Comparison of ENCODE assay signal across 32 cellular contexts in the genomic region with DNA sequence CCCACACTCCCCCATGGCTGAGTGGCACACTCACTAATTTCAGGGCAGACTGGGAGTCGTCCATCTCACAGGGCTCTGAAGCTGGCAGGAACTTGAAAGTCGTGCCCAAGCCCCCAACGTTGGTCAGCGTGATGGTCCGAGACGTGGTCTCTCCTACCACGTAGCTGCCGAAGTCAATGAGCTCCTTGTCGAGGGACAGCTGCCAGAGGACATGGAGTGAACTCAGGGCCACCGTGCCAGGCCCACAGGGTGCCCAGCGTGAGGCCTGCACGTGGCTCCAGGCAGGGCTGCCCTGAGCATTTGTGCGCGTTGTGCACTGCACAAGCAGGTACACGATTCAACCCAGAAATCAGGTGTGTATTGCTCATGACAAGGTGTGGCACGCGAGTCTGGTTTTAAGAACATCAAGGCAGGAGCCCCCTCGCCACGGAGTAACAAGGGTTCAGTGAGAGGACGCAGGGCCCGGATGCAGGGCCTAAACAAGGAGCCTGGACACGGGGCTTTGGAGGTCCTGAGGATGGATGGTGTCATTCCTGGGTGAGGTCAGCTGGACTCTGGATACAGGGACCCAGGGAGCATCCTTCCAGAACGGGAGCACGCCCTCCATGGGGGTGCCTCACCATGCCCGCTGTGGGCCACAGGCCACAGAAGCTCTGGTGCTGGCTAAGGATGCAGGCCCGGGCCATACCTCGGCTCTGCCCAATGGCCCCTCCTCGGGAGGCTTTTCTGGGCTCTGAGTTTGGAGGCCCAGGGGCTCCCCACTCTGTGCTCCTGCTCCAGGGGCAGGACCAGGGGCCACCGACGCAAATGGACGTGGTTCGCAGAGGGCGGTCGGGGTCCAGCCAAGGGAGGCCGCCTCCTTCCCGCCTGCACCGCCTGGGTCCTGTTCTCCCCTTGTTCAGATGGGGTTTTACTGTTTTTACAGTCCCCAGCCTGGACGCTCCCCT. TPM values are rescaled to one million over a fixed set of nuclear protein-coding genes. Genes with fewer than 3 reads are reported as not detected.
"Had no signal": no experiment of that assay in that cellular context is flagged by ENCODE, and none has a peak within 500 bp of the region (broad histone marks: within the 10 kb centered on the region; RNA-seq: fewer than 3 reads in every experiment).

No MANE protein-coding gene starts in this region.

- H3K27ac ChIP-seq: ascending aorta, breast epithelium, cardiac muscle cell, coronary artery, dorsolateral prefrontal cortex, esophagus muscularis mucosa, foreskin keratinocyte, gastrocnemius medialis had no signal

- H3K9me3 Mint-ChIP-seq: activated CD4-positive, alpha-beta memory T cell treated with anti-CD3 and anti-CD28 coated beads, Interleukin-2, amount 10 ng/mL, durations not matched to agents 7 days and 5 days; activated CD4-positive, alpha-beta T cell treated with anti-CD3 and anti-CD28 coated beads, Interleukin-2, amount 10 ng/mL, durations not matched to agents 24 days and 14 days; activated naive CD8-positive, alpha-beta T cell treated with anti-CD3 and anti-CD28 coated beads, Interleukin-2, amount 10 ng/mL, durations not matched to agents 7 days and 5 days; activated T-cell treated with anti-CD3 and anti-CD28 coated beads, Interleukin-2, amount 50 U/mL, for 24 hours had no signal

- H3K4me3 Mint-ChIP-seq: activated CD4-positive, alpha-beta memory T cell treated with anti-CD3 and anti-CD28 coated beads, Interleukin-2, amount 10 ng/mL, durations not matched to agents 7 days and 5 days; activated CD4-positive, alpha-beta T cell treated with anti-CD3 and anti-CD28 coated beads for 36 hours; activated CD4-positive, alpha-beta T cell treated with anti-CD3 and anti-CD28 coated beads, Interleukin-2, amount 10 ng/mL, durations not matched to agents 24 days and 14 days; activated naive CD4-positive, alpha-beta T cell treated with anti-CD3 and anti-CD28 coated beads, Interleukin-2, amount 10 ng/mL, durations not matched to agents 7 days and 5 days; activated naive CD8-positive, alpha-beta T cell treated with anti-CD3 and anti-CD28 coated beads, Interleukin-2, amount 10 ng/mL, durations not matched to agents 7 days and 5 days; activated T-cell treated with anti-CD3 and anti-CD28 coated beads, Interleukin-2, amount 50 U/mL, for 24 hours; activated T-cell treated with anti-CD3 and anti-CD28 coated beads, Interleukin-2, amount 50 U/mL, for 72 hours; brain; dendritic cell treated with granulocyte-macrophage colony-stimulating factor and Interleukin-4, amounts not matched to agents 40 ng/mL and 50 ng/mL, for 4 days; endodermal cell had no signal

- ATAC-seq: activated CD4-positive, alpha-beta T cell treated with anti-CD3 and anti-CD28 coated beads for 36 hours; activated naive CD4-positive, alpha-beta T cell treated with anti-CD3 and anti-CD28 coated beads, Interleukin-2, amount 50 U/mL, for 72 hours; activated T-cell treated with anti-CD3 and anti-CD28 coated beads, Interleukin-2, amount 50 U/mL, for 72 hours; foreskin keratinocyte; gastrocnemius medialis had no signal

- H3K4me1 Mint-ChIP-seq: activated CD4-positive, alpha-beta T cell treated with anti-CD3 and anti-CD28 coated beads, Interleukin-2, amount 10 ng/mL, durations not matched to agents 24 days and 14 days; activated naive CD8-positive, alpha-beta T cell treated with anti-CD3 and anti-CD28 coated beads, Interleukin-2, amount 10 ng/mL, durations not matched to agents 7 days and 5 days had no signal

- H3K9me3 ChIP-seq: ascending aorta, breast epithelium, esophagus muscularis mucosa, gastrocnemius medialis had no signal

- H3K27me3 ChIP-seq: ascending aorta, cardiac muscle cell had no signal

- H3K36me3 ChIP-seq: ascending aorta, breast epithelium, cardiac muscle cell, esophagus muscularis mucosa, gastrocnemius medialis had no signal

- H3K36me3 Mint-ChIP-seq: activated naive CD4-positive, alpha-beta T cell treated with anti-CD3 and anti-CD28 coated beads, Interleukin-2, amount 10 ng/mL, durations not matched to agents 7 days and 5 days; activated naive CD8-positive, alpha-beta T cell treated with anti-CD3 and anti-CD28 coated beads, Interleukin-2, amount 10 ng/mL, durations not matched to agents 7 days and 5 days; brain had no signal

- DNase-seq: activated CD4-positive, alpha-beta memory T cell treated with anti-CD3 and anti-CD28 coated beads, Interleukin-2, amount 10 ng/mL, durations not matched to agents 7 days and 5 days; activated CD4-positive, alpha-beta T cell treated with anti-CD3 and anti-CD28 coated beads for 36 hours; activated CD4-positive, alpha-beta T cell treated with anti-CD3 and anti-CD28 coated beads, Interleukin-2, amount 10 ng/mL, durations not matched to agents 24 days and 14 days; activated CD4-positive, CD25-positive, alpha-beta regulatory T cell; activated CD4-positive, CD25-positive, alpha-beta regulatory T cell treated with anti-CD3 and anti-CD28 coated beads, Interleukin-2, amount 50 U/mL, for 72 hours; activated CD8-positive, alpha-beta memory T cell treated with anti-CD3 and anti-CD28 coated beads, Interleukin-2, amount 50 U/mL, for 48 hours; activated gamma-delta T cell; activated naive CD4-positive, alpha-beta T cell; activated naive CD4-positive, alpha-beta T cell treated with anti-CD3 and anti-CD28 coated beads, Interleukin-2, amount 10 ng/mL, durations not matched to agents 7 days and 5 days; activated naive CD8-positive, alpha-beta T cell treated with anti-CD3 and anti-CD28 coated beads, Interleukin-2, amount 10 ng/mL, durations not matched to agents 7 days and 5 days; activated T-cell treated with anti-CD3 and anti-CD28 coated beads for 4 hours; activated T-cell treated with anti-CD3 and anti-CD28 coated beads, Interleukin-2, amount 50 U/mL, for 24 hours; activated T-cell treated with anti-CD3 and anti-CD28 coated beads, Interleukin-2, amount 50 U/mL, for 72 hours; central memory CD4-positive, alpha-beta T cell; cerebellar nuclear complex; dorsolateral prefrontal cortex; effector memory CD4-positive, alpha-beta T cell; endodermal cell; foreskin keratinocyte; gastrocnemius medialis; T-helper 1 cell; T-helper 2 cell had no signal

- H3K4me1 ChIP-seq: ascending aorta, foreskin keratinocyte, gastrocnemius medialis had no signal

- H3K4me3 ChIP-seq: ascending aorta, breast epithelium, cardiac muscle cell, coronary artery, dorsolateral prefrontal cortex, esophagus muscularis mucosa, gastrocnemius medialis had no signal

- H3K27ac Mint-ChIP-seq: activated CD4-positive, alpha-beta memory T cell treated with anti-CD3 and anti-CD28 coated beads, Interleukin-2, amount 10 ng/mL, durations not matched to agents 7 days and 5 days; activated CD4-positive, alpha-beta T cell treated with anti-CD3 and anti-CD28 coated beads for 36 hours; activated CD4-positive, alpha-beta T cell treated with anti-CD3 and anti-CD28 coated beads, Interleukin-2, amount 10 ng/mL, durations not matched to agents 24 days and 14 days; activated naive CD4-positive, alpha-beta T cell treated with anti-CD3 and anti-CD28 coated beads, Interleukin-2, amount 10 ng/mL, durations not matched to agents 7 days and 5 days; activated naive CD8-positive, alpha-beta T cell treated with anti-CD3 and anti-CD28 coated beads, Interleukin-2, amount 10 ng/mL, durations not matched to agents 7 days and 5 days; activated T-cell treated with anti-CD3 and anti-CD28 coated beads, Interleukin-2, amount 50 U/mL, for 24 hours; activated T-cell treated with anti-CD3 and anti-CD28 coated beads, Interleukin-2, amount 50 U/mL, for 72 hours; brain; dendritic cell treated with granulocyte-macrophage colony-stimulating factor and Interleukin-4, amounts not matched to agents 40 ng/mL and 50 ng/mL, for 4 days; endodermal cell had no signal

RNA-seq across cellular contexts. Expression of gene TMEM52, which starts 37.8 kb away (rescaled TPM):
- total RNA-seq: activated CD4-positive, alpha-beta memory T cell treated with anti-CD3 and anti-CD28 coated beads, Interleukin-2, amount 10 ng/mL, durations not matched to agents 7 days and 5 days; activated naive CD8-positive, alpha-beta T cell treated with anti-CD3 and anti-CD28 coated beads, Interleukin-2, amount 10 ng/mL, durations not matched to agents 7 days and 5 days; ascending aorta had no signal

RNA-seq across cellular contexts. Expression of gene CALML6, which starts 41.8 kb away (rescaled TPM):
- total RNA-seq: activated CD4-positive, alpha-beta T cell treated with anti-CD3 and anti-CD28 coated beads, Interleukin-2, amount 10 ng/mL, durations not matched to agents 24 days and 14 days; ascending aorta; epithelial cell of proximal tubule; esophagus muscularis mucosa; foreskin keratinocyte had no signal

RNA-seq across cellular contexts. Expression of gene CFAP74, which starts 46.7 kb away (rescaled TPM):
- total RNA-seq: activated CD4-positive, alpha-beta memory T cell treated with anti-CD3 and anti-CD28 coated beads, Interleukin-2, amount 10 ng/mL, durations not matched to agents 7 days and 5 days; activated CD4-positive, alpha-beta T cell treated with anti-CD3 and anti-CD28 coated beads, Interleukin-2, amount 10 ng/mL, durations not matched to agents 24 days and 14 days; activated naive CD4-positive, alpha-beta T cell treated with anti-CD3 and anti-CD28 coated beads, Interleukin-2, amount 50 U/mL, for 72 hours; activated naive CD8-positive, alpha-beta T cell treated with anti-CD3 and anti-CD28 coated beads, Interleukin-2, amount 10 ng/mL, durations not matched to agents 7 days and 5 days; activated T-cell treated with anti-CD3 and anti-CD28 coated beads, Interleukin-2, amount 50 U/mL, for 72 hours; ascending aorta; epithelial cell of proximal tubule; esophagus muscularis mucosa; gastrocnemius medialis; glomerular endothelial cell had no signal
